In the genomic region with DNA sequence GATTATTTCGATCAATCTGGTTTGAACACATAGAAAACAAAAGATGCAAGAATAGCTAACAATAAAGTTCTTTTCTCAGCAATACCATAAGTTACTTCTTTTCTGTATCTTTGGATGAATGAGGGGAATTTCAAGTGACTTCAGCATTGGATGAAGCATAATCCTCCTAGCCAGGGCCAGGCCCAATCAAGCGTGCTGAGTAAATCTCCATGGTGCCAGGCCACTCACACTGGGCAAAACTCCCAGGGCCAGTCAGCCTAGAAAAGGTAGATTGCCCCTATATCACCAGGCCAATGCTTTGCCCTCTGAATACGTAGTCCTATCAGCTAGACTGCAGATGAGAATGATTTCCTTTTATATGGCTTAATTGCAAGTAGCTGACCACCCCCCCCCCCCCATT, we compare ENCODE assay signal across 15 cellular contexts. TPM values are rescaled to one million over a fixed set of nuclear protein-coding genes. Genes with fewer than 3 reads are reported as not detected.
DNase-seq lines count a peak whose midpoint lies in the region; ATAC-seq, FAIRE-seq and TF ChIP-seq lines count a peak whose summit lies in the region.
"Had no signal": no experiment of that assay in that cellular context is flagged by ENCODE, and none has a peak within 500 bp of the region (broad histone marks: within the 10 kb centered on the region; RNA-seq: fewer than 3 reads in every experiment).

No MANE protein-coding gene starts in this region.

- peaks cover 16 to 45% of the 10 kb centered on the region in 2 experiments for H3K79me1 ChIP-seq in IMR-90 (ENCODE audit: low read depth in 1 of 2, low read length in 2 of 2)

- dilution Hi-C loops in IMR-90 (cut with HindIII; ENCODE audit: low sequenced_read_pairs, unreplicated experiment) = no loop called here

- no peak for FAIRE-seq in D721Med (lab: Jason Lieb, UNC)
- FAIRE-seq: islet of Langerhans had no signal

- no peak for TF ChIP-seq CTCF in IMR-90 (conservative IDR thresholded peaks at IDR 0.05; ENCODE audit: low read depth, low read length)
- TF ChIP-seq CTCF in astrocyte of the cerebellum (IDR thresholded peaks at IDR 0.05; ENCODE audit: low read depth, low read length, missing control alignments) = no peak
- no peak for TF ChIP-seq CTCF in gastrocnemius medialis (IDR thresholded peaks at IDR 0.05 in 4 of 5, conservative IDR thresholded peaks at IDR 0.05 in 1 of 5)
- TF ChIP-seq CTCF in D721Med (IDR thresholded peaks at IDR 0.05; ENCODE audit: insufficient read depth, missing control alignments) = no peak
- no peak for TF ChIP-seq CTCF in smooth muscle cell (IDR thresholded peaks at IDR 0.05; ENCODE audit: borderline replicate concordance, insufficient read depth, poor library complexity, severe bottlenecking)

- TF ChIP-seq POLR2A in IMR-90 (IDR thresholded peaks at IDR 0.05; ENCODE audit: low read depth, low read length) (no peak), gastrocnemius medialis (IDR thresholded peaks at IDR 0.05) (no peak)

- H2AK5ac ChIP-seq in IMR-90 (ENCODE audit: low read depth, low read length) = peak overlapping the region; percentile 67; the same call in 1 of the 2 replicates

- H2AFZ ChIP-seq in IMR-90 (replicated peaks; ENCODE audit: low read length, poor library complexity) (no peak overlapping the region), smooth muscle cell (ENCODE audit: low read depth) (no peak overlapping the region)

- H4K91ac ChIP-seq in IMR-90 (ENCODE audit: insufficient read depth, low read depth, low read length) = peak overlapping the region; percentile 88

- peak overlapping the region; percentile 98 for H2BK120ac ChIP-seq in IMR-90 (ENCODE audit: low read depth, low read length)

- peak overlapping the region; percentile 82 for H4K5ac ChIP-seq in IMR-90 (ENCODE audit: low read depth, low read length)

- BruUV-seq in IMR-90 (replicated peaks; lab: Mats Ljungman, UMichigan) = no TSS peak

- H3K4ac ChIP-seq in IMR-90 (ENCODE audit: low read depth, low read length) = peak overlapping the region; percentile 93

- peaks cover 18% of the 10 kb centered on the region for H3K4me1 ChIP-seq in IMR-90 (ENCODE audit: control insufficient read depth, insufficient read depth, low read length)
- H3K4me1 ChIP-seq in gastrocnemius medialis = peaks cover 30 to 48% of the 10 kb centered on the region in 2 donors
- H3K4me1 ChIP-seq in smooth muscle cell (ENCODE audit: low read depth) = peaks cover 7% of the 10 kb centered on the region

- H3K4me2 ChIP-seq in IMR-90 (ENCODE audit: low read depth, low read length) (no peak overlapping the region), smooth muscle cell (no peak overlapping the region)

- in situ Hi-C loops in IMR-90 (cut with MboI; ENCODE audit: low sequenced_read_pairs) = loop anchor here (5.0 kb wide), 1 partner anchor 51 kb away; a partner anchor contains a TSS
- in situ Hi-C loops in astrocyte of the cerebellum (cut with HindIII; ENCODE audit: low sequenced_read_pairs) = no loop called here
- in situ Hi-C loops in gastrocnemius medialis (cut with MboI; ENCODE audit: low sequenced_read_pairs in 4 of 4) = loop anchor here in 3 of 4 donors (5.0 to 25.0 kb wide), 3 partner anchors 51 to 509 kb away; a partner anchor contains a TSS

- no peaks in the 10 kb centered on the region for H3K79me2 ChIP-seq in smooth muscle cell (ENCODE audit: low read depth)

- H3K23ac ChIP-seq in IMR-90 (ENCODE audit: low read depth, low read length) = peak overlapping the region; percentile 72

- peak overlapping the region; percentile 11; the same call in 1 of the 2 replicates for H3K56ac ChIP-seq in IMR-90 (ENCODE audit: extremely low read depth, insufficient read depth, low read length)

- WGBS in IMR-90 (ENCODE audit: extremely low coverage in 2 of 2, insufficient read length in 1 of 2), 2 experiments = no CpG with 5 or more reads among the region's 3 CpGs
- 93% methylated on average over 3 of the region's 3 CpGs for WGBS in smooth muscle cell (ENCODE audit: low lambda C conversion rate)

- H3K36me3 ChIP-seq in IMR-90 (ENCODE audit: control insufficient read depth, insufficient read depth, low read length) = peaks cover 6% of the 10 kb centered on the region
- peaks cover 3 to 16% of the 10 kb centered on the region in 2 donors for H3K36me3 ChIP-seq in gastrocnemius medialis
- H3K36me3 ChIP-seq in smooth muscle cell (ENCODE audit: low read depth) = no peaks in the 10 kb centered on the region

- H3F3A ChIP-seq in smooth muscle cell (ENCODE audit: low read depth) = no peaks in the 10 kb centered on the region

- peak overlapping the region; percentile 66 for H2AK9ac ChIP-seq in IMR-90 (replicated peaks; ENCODE audit: low read depth, low read length, poor library complexity)

- H3K4me3 ChIP-seq in IMR-90 (ENCODE audit: insufficient read depth, low read depth, low read length) = no peak overlapping the region
- no peak overlapping the region for H3K4me3 ChIP-seq in astrocyte of the cerebellum (ENCODE audit: low read depth, low read length)
- H3K4me3 ChIP-seq in gastrocnemius medialis = no peak overlapping the region
- no peak overlapping the region for H3K4me3 ChIP-seq in smooth muscle cell

- peak overlapping the region; percentile 78 for H3K27ac ChIP-seq in IMR-90 (ENCODE audit: insufficient read depth, low read length)
- peak overlapping the region; percentile 54 to 78 (median 62) for H3K27ac ChIP-seq in gastrocnemius medialis
- H3K27ac ChIP-seq in smooth muscle cell (ENCODE audit: low read depth) = no peak overlapping the region

- H2BK15ac ChIP-seq in IMR-90 (ENCODE audit: low read depth, low read length) = peak overlapping the region; percentile 61; the same call in 2 of the 3 replicates

- H4K20me1 ChIP-seq in IMR-90 (ENCODE audit: insufficient read depth, low read length) = no peaks in the 10 kb centered on the region
- H4K20me1 ChIP-seq in smooth muscle cell (ENCODE audit: low read depth) = no peaks in the 10 kb centered on the region

- POLR2A ChIA-PET in IMR-90 (lab: Charles Lee; ENCODE audit: unreplicated experiment) = interaction anchor here (1.1 kb wide), 1 partner anchor 52 kb away, joined by 5 read pairs; no protein-coding TSS in a partner anchor

- DNase-seq in IMR-90 (peak; percentile 42), astrocyte of the cerebellum (ENCODE audit: low read depth) (peak; percentile 29), left cardiac atrium (no peak), gastrocnemius medialis (no peak), NCI-H1092 (lab: John Stamatoyannopoulos, UW) (no peak), D721Med (ENCODE audit: insufficient read length, low spot score) (no peak), smooth muscle cell (lab: John Stamatoyannopoulos, UW; ENCODE audit: unreplicated experiment) (no peak)
- DNase-seq: activated naive CD4-positive, alpha-beta T cell treated with anti-CD3 and anti-CD28 coated beads for 36 hours; CD8-positive, alpha-beta T cell; cortex of kidney; naive B cell; NCI-H345 had no signal

- H3K14ac ChIP-seq in IMR-90 (replicated peaks; ENCODE audit: low read depth, low read length) = peak overlapping the region; percentile 79

- no peaks in the 10 kb centered on the region for H3K9me3 ChIP-seq in IMR-90 (ENCODE audit: control insufficient read depth, insufficient read depth, low read length)
- H3K9me3 ChIP-seq in gastrocnemius medialis = no peaks in the 10 kb centered on the region
- H3K9me3 ChIP-seq in smooth muscle cell (replicated peaks; ENCODE audit: low read depth) = no peaks in the 10 kb centered on the region
- H3K9me3 ChIP-seq: tibial nerve had no signal

- peak overlapping the region; percentile 71 to 90 for H4K8ac ChIP-seq in IMR-90 (ENCODE audit: low read depth in 2 of 2, low read length in 2 of 2)

- no peak for TF ChIP-seq RAD21 in IMR-90 (IDR thresholded peaks at IDR 0.05; ENCODE audit: low read length)

- intact Hi-C loops in IMR-90 (cut with micrococcal nuclease) = no loop called here
- intact Hi-C loops in left cardiac atrium (cut with DNase I) = loop anchor here in 1 of 2 donors (10.0 kb wide), 1 partner anchor 54 kb away; a partner anchor contains a TSS
- intact Hi-C loops in gastrocnemius medialis (cut with DNase I; ENCODE audit: low total_unique reads) = loop anchor here (2.0 kb wide), 1 partner anchor 52 kb away; no protein-coding TSS in a partner anchor

- peak overlapping the region; percentile 97 for H2BK5ac ChIP-seq in IMR-90 (ENCODE audit: low read depth, low read length, poor library complexity, severe bottlenecking)

- CTCF ChIA-PET in IMR-90 (lab: Yijun Ruan, JAX) = interaction anchor here (1.1 to 3.1 kb wide), 6 partner anchors 11 to 105 kb away, joined by 3 to 25 read pairs (median 8); a partner anchor contains a TSS

- H3K27me3 ChIP-seq in IMR-90 (ENCODE audit: control insufficient read depth, insufficient read depth, low read length) (no peaks in the 10 kb centered on the region), gastrocnemius medialis (no peaks in the 10 kb centered on the region), smooth muscle cell (ENCODE audit: low read depth) (no peaks in the 10 kb centered on the region)
- H3K27me3 ChIP-seq: tibial nerve had no signal

- peak overlapping the region; percentile 97 for H2BK20ac ChIP-seq in IMR-90 (ENCODE audit: low read depth, low read length)

- peak overlapping the region; percentile 24; the same call in 1 of the 2 replicates for H3K9ac ChIP-seq in IMR-90 (ENCODE audit: low read depth, low read length)
- no peak overlapping the region for H3K9ac ChIP-seq in smooth muscle cell (ENCODE audit: low read depth)

- H3K9me1 ChIP-seq in IMR-90 (ENCODE audit: insufficient read depth, low read length) = peaks cover 22% of the 10 kb centered on the region

- peak; percentile 15; the same call in 1 of the 2 replicates for ATAC-seq in IMR-90 (ENCODE audit: low read depth)
- ATAC-seq in left cardiac atrium = peak; percentile 62 to 71
- ATAC-seq in gastrocnemius medialis = no peak
- ATAC-seq in GM21447 (IDR thresholded peaks at IDR 0.05; ENCODE audit: unreplicated experiment) = no peak
- ATAC-seq: CD8-positive, alpha-beta T cell had no signal

- peak overlapping the region; percentile 87 for H3K18ac ChIP-seq in IMR-90 (ENCODE audit: low read depth, low read length)

RNA-seq across cellular contexts. Expression of a gene that starts 6.0 kb away (rescaled TPM):
- total RNA-seq in IMR-90 (2012; rRNA removed) (2.3 and 3.3 TPM in 2 replicates), left cardiac atrium (1 to 10 TPM; 1.2 to 1.5 TPM), gastrocnemius medialis (1 to 10 TPM; 3.2 to 8.5 (median 4.0) TPM), smooth muscle cell (2.2 and 3.9 TPM in 2 replicates)
- polyA plus RNA-seq in IMR-90 (2012; rRNA removed) (1.1 and 1.2 TPM in 2 replicates), smooth muscle cell (0.45 and 0.66 TPM in 2 replicates)
- 0.08 and 0.39 TPM in 2 replicates for polyA plus RNA-seq in IMR-90 (2012; cell fraction: cytosol; rRNA removed)
- polyA plus RNA-seq in IMR-90 (2012; cell fraction: nucleus; rRNA removed; ENCODE audit: low replicate concordance) = 0.91 and 5.2 TPM in 2 replicates

RNA-seq across cellular contexts. Expression of a gene that starts 49.6 kb away (rescaled TPM):
- 25.3 and 43.0 TPM in 2 replicates for total RNA-seq in IMR-90 (2012; rRNA removed)
- polyA plus RNA-seq in IMR-90 (2012; rRNA removed) = 18.1 and 20.7 TPM in 2 replicates
- polyA plus RNA-seq in IMR-90 (2012; cell fraction: cytosol; rRNA removed) = 3.4 and 5.3 TPM in 2 replicates
- polyA plus RNA-seq in IMR-90 (2012; cell fraction: nucleus; rRNA removed; ENCODE audit: low replicate concordance) = 2.9 and 18.9 TPM in 2 replicates
- 10 to 100 TPM; 49.8 to 58.6 TPM for total RNA-seq in left cardiac atrium
- total RNA-seq in gastrocnemius medialis = 10 to 100 TPM; 59.0 to 94.7 (median 90.6) TPM
- total RNA-seq in smooth muscle cell = 43.0 and 47.4 TPM in 2 replicates
- 14.5 and 16.9 TPM in 2 replicates for polyA plus RNA-seq in smooth muscle cell

RNA-seq across cellular contexts. Expression of a gene that starts 52.8 kb away (rescaled TPM):
- total RNA-seq in IMR-90 (2012; rRNA removed) = 11.9 and 13.4 TPM in 2 replicates
- 15.2 and 15.7 TPM in 2 replicates for polyA plus RNA-seq in IMR-90 (2012; rRNA removed)
- 6.9 and 10.3 TPM in 2 replicates for polyA plus RNA-seq in IMR-90 (2012; cell fraction: cytosol; rRNA removed)
- polyA plus RNA-seq in IMR-90 (2012; cell fraction: nucleus; rRNA removed; ENCODE audit: low replicate concordance) = 8.6 and 12.5 TPM in 2 replicates
- 1 to 10 TPM; 5.0 to 6.0 TPM for total RNA-seq in left cardiac atrium
- total RNA-seq in gastrocnemius medialis = 1 to 10 TPM; 1.0 to 2.2 (median 1.9) TPM
- total RNA-seq in smooth muscle cell = 1.9 and 2.1 TPM in 2 replicates
- 2.7 and 4.0 TPM in 2 replicates for polyA plus RNA-seq in smooth muscle cell

Comparison
In these comparisons a context has a peak if more than half of its experiments do, and no peak if none do; other contexts are left out.
1. ATAC-seq: peak in IMR-90 (single experiment) and left cardiac atrium (2 of 2); none in gastrocnemius medialis (0 of 2) and GM21447 (single experiment).
2. DNase-seq: peak in IMR-90 (single experiment) and astrocyte of the cerebellum (single experiment); none in left cardiac atrium (single experiment), gastrocnemius medialis (0 of 2), NCI-H1092 (single experiment), D721Med (single experiment) and smooth muscle cell (single experiment).